In the genomic region with DNA sequence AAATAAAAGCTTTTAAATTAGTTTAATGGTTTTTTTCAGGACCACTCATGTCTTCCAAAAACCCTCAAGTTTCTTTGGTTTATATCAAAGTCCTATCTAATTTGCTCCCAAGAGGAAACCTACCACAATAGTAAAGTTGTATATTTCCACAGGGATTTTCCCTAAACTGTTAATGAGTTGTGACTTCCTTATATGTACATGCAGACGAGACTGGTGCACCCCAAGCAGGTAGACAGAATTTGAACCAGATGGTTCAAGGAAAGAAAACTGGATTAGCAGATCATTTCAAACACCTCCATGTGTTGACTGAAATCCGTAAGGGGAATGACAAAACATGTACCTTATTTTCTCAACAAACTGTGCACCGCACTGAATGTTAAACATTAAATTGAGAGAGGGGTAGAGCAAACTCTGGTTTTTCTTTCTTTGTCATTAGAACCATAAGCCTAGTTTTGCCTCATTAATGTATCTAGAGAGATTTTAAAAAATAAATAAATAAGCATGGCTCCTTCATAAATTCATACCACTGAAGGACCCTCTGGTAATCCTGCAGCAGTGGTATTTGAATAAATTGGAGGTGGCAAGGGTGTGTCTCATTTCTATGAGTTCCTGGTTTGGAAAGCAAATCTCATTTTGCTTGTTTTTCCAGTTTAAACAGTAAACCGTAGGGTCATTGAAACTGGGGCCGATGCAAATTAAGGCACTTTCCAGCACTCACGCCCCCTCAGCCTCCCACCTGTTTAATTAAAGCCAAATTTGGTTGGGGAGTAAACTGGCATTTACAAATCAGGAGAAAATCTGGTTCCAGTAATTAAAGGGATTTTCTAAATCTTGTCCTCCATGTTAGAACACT, we compare ENCODE assay signal across 18 cellular contexts. TPM values are rescaled to one million over a fixed set of nuclear protein-coding genes. Genes with fewer than 3 reads are reported as not detected.
A peak's percentile ranks its signal among the peaks of the same experiment; 100 is the strongest.
DNase-seq lines count a peak whose midpoint lies in the region; ATAC-seq and TF ChIP-seq lines count a peak whose summit lies in the region.
"Had no signal": no experiment of that assay in that cellular context is flagged by ENCODE, and none has a peak within 500 bp of the region (broad histone marks: within the 10 kb centered on the region; RNA-seq: fewer than 3 reads in every experiment).

No MANE protein-coding gene starts in this region.

- no peak for TF ChIP-seq EP300 in transverse colon (IDR thresholded peaks at IDR 0.05; ENCODE audit: low read depth)

- in situ Hi-C loops in transverse colon (cut with MboI; ENCODE audit: low pct_ligation_motif_present in 1 of 4, low pct_unique_long_range_greater_than_20kb in 1 of 4, low sequenced_read_pairs in 3 of 4): no loop called here

- H3K9me3 Mint-ChIP-seq in CD4-positive, alpha-beta memory T cell: no peaks in the 10 kb centered on the region

- no peak for TF ChIP-seq CTCF in hepatocyte (IDR thresholded peaks at IDR 0.05; ENCODE audit: poor library complexity)
- no peak for TF ChIP-seq CTCF in mucosa of descending colon (IDR thresholded peaks at IDR 0.05)
- TF ChIP-seq CTCF in transverse colon (IDR thresholded peaks at IDR 0.05): no peak

- H3K36me3 Mint-ChIP-seq in CD4-positive, alpha-beta memory T cell: no peaks in the 10 kb centered on the region

- H4K20me1 ChIP-seq in hepatocyte (ENCODE audit: insufficient read depth, poor library complexity, severe bottlenecking): no peaks in the 10 kb centered on the region
- H4K20me1 ChIP-seq: BLaER1 treated with 17β-estradiol and CSF1 and Interleukin-3, amounts not matched to agents 10 nM and 100 nM had no signal

- no peaks in the 10 kb centered on the region for H3K4me1 Mint-ChIP-seq in CD4-positive, alpha-beta memory T cell

- WGBS in hepatocyte (ENCODE audit: low lambda C conversion rate, missing lambda C conversion rate): 44% methylated on average over 6 of the region's 6 CpGs
- WGBS in transverse colon (ENCODE audit: low coverage in 1 of 2), 2 donors: 40 to 64% methylated on average over 3 to 6 of the region's 6 CpGs

- POLR2A ChIA-PET in CD4-positive, alpha-beta memory T cell (lab: Charles Lee; ENCODE audit: partially characterized antibody): no interaction called here

- H3K4me3 Mint-ChIP-seq in CD4-positive, alpha-beta memory T cell: no peak overlapping the region

- H3K4me2 ChIP-seq in hepatocyte: peak overlapping the region; percentile 45
- H3K4me2 ChIP-seq: BLaER1 treated with 17β-estradiol and CSF1 and Interleukin-3, amounts not matched to agents 10 nM and 100 nM had no signal

- CTCF ChIA-PET in CD4-positive, alpha-beta memory T cell (lab: Charles Lee; ENCODE audit: partially characterized antibody): no interaction called here

- H3K9me2 ChIP-seq in hepatocyte (replicated peaks; ENCODE audit: insufficient read depth): no peaks in the 10 kb centered on the region

- peaks cover 4 to 11% of the 10 kb centered on the region in 2 donors for H3K27me3 Mint-ChIP-seq in CD4-positive, alpha-beta memory T cell

- no peak for TF ChIP-seq POLR2A in transverse colon (IDR thresholded peaks at IDR 0.05)

- no peak overlapping the region for H3K4me3 ChIP-seq in hepatocyte
- no peak overlapping the region for H3K4me3 ChIP-seq in mucosa of descending colon
- no peak overlapping the region for H3K4me3 ChIP-seq in transverse colon
- no peak overlapping the region for H3K4me3 ChIP-seq in CD4-positive, alpha-beta memory T cell (ENCODE audit: low read length in 2 of 2)
- H3K4me3 ChIP-seq: BLaER1 treated with 17β-estradiol and CSF1 and Interleukin-3, amounts not matched to agents 10 nM and 100 nM; Peyer's patch had no signal

- peak; percentile 89 for ATAC-seq in mucosa of descending colon

- peak overlapping the region; percentile 61 for H3K27ac ChIP-seq in hepatocyte
- peak overlapping the region; percentile 55 to 83 (median 70) for H3K27ac ChIP-seq in transverse colon
- H3K27ac ChIP-seq in CD4-positive, alpha-beta memory T cell (ENCODE audit: low read depth, low read length): no peak overlapping the region
- H3K27ac ChIP-seq: BLaER1 treated with 17β-estradiol and CSF1 and Interleukin-3, amounts not matched to agents 10 nM and 100 nM; Peyer's patch had no signal

- H3K36me3 ChIP-seq in hepatocyte (replicated peaks; ENCODE audit: insufficient read depth, low read depth) (no peaks in the 10 kb centered on the region), mucosa of descending colon (ENCODE audit: low read depth) (no peaks in the 10 kb centered on the region), transverse colon (no peaks in the 10 kb centered on the region)
- H3K36me3 ChIP-seq in CD4-positive, alpha-beta memory T cell (ENCODE audit: insufficient read depth, low read length): no peaks in the 10 kb centered on the region
- H3K36me3 ChIP-seq: BLaER1 treated with 17β-estradiol and CSF1 and Interleukin-3, amounts not matched to agents 10 nM and 100 nM; Peyer's patch had no signal

- H3K4me1 ChIP-seq in hepatocyte (ENCODE audit: insufficient read depth): peaks cover 21% of the 10 kb centered on the region
- H3K4me1 ChIP-seq in mucosa of descending colon (ENCODE audit: low read depth): peaks cover 8% of the 10 kb centered on the region
- peaks cover 0 to 36% (median 6%) of the 10 kb centered on the region in 4 donors for H3K4me1 ChIP-seq in transverse colon
- no peaks in the 10 kb centered on the region for H3K4me1 ChIP-seq in CD4-positive, alpha-beta memory T cell (ENCODE audit: insufficient read depth, low read length)

- H3K79me2 ChIP-seq in hepatocyte: no peaks in the 10 kb centered on the region

- DNase-seq in NCI-H2171 treated with DMSO at 0.1 percent for 48 hours (lab: John Stamatoyannopoulos, UW): peak; percentile 19
- DNase-seq in NCI-H2171 (lab: John Stamatoyannopoulos, UW): no peak
- no peak for DNase-seq in hepatocyte (ENCODE audit: low spot score)
- peak in 1 of 3 donors; percentile 31 for DNase-seq in mucosa of descending colon
- DNase-seq in transverse colon: no peak
- no peak for DNase-seq in activated T-cell treated with anti-CD3 and anti-CD28 coated beads, Interleukin-2, amount 50 U/mL, for 48 hours
- DNase-seq in CD4-positive, alpha-beta memory T cell: no peak
- no peak for DNase-seq in DMS 273 treated with DMSO at 0.1 percent for 48 hours (lab: John Stamatoyannopoulos, UW)
- DNase-seq: 8988T, DMS79 treated with DMSO at 0.1 percent for 48 hours, GDM1, Karpas-422, MM.1S, NCI-H1930, NCI-H774, Peyer's patch, Right ventricle myocardium superior had no signal

- intact Hi-C loops in mucosa of descending colon (cut with DNase I, micrococcal nuclease): no loop called here
- intact Hi-C loops in transverse colon (cut with DNase I; ENCODE audit: low total_unique reads): no loop called here
- intact Hi-C loops in CD4-positive, alpha-beta memory T cell (cut with micrococcal nuclease): no loop called here

- H3K27ac Mint-ChIP-seq in CD4-positive, alpha-beta memory T cell: no peak overlapping the region

- peak overlapping the region; percentile 16 for H2AFZ ChIP-seq in hepatocyte

- H3K27me3 ChIP-seq in hepatocyte (no peaks in the 10 kb centered on the region), transverse colon (no peaks in the 10 kb centered on the region)
- H3K27me3 ChIP-seq in CD4-positive, alpha-beta memory T cell (ENCODE audit: insufficient read depth, low read length): no peaks in the 10 kb centered on the region
- H3K27me3 ChIP-seq: BLaER1 treated with 17β-estradiol and CSF1 and Interleukin-3, amounts not matched to agents 10 nM and 100 nM; Peyer's patch had no signal

- H3K9me3 ChIP-seq in hepatocyte (ENCODE audit: low read depth): no peaks in the 10 kb centered on the region
- no peaks in the 10 kb centered on the region for H3K9me3 ChIP-seq in mucosa of descending colon
- H3K9me3 ChIP-seq in transverse colon: no peaks in the 10 kb centered on the region
- no peaks in the 10 kb centered on the region for H3K9me3 ChIP-seq in CD4-positive, alpha-beta memory T cell (ENCODE audit: control insufficient read depth in 1 of 2, low read length in 2 of 2)
- H3K9me3 ChIP-seq: BLaER1 treated with 17β-estradiol and CSF1 and Interleukin-3, amounts not matched to agents 10 nM and 100 nM; Peyer's patch had no signal

RNA-seq across cellular contexts. Expression of a gene that starts 51.1 kb away (rescaled TPM):
- total RNA-seq in hepatocyte (150 and 151 TPM in 2 replicates), mucosa of descending colon (10 to 100 TPM; 14.6 to 23.3 (median 18.9) TPM), transverse colon (10 to 100 TPM; 14.9 to 26.9 (median 22.0) TPM)
- polyA plus RNA-seq in hepatocyte: 35.9 and 58.8 TPM in 2 replicates
- under 1 TPM; 0.61 to 0.84 TPM for total RNA-seq in CD4-positive, alpha-beta memory T cell
- under 1 TPM; 0.10 to 0.75 TPM for polyA plus RNA-seq in CD4-positive, alpha-beta memory T cell

Comparison
In these comparisons a context has a peak if more than half of its experiments do, and no peak if none do; other contexts are left out.
1. RNA of a gene that starts 51.1 kb away (total RNA-seq): 150 to 151 TPM in hepatocyte, 14.9 to 26.9 TPM in transverse colon and 14.6 to 23.3 TPM in mucosa of descending colon; 0.61 to 0.84 TPM in CD4-positive, alpha-beta memory T cell; every median in the first group is over 4 times any median in the second.